In genomic region chr2:8122506-8122898, GRCh38 we compare ENCODE assay signal across 1 cellular context.
TF ChIP-seq lines count a peak whose summit lies in the region.

No MANE protein-coding gene starts in this region.

TF ChIP-seq in SK-N-SH, 30 proteins besides CTCF, POLR2A, EP300 and RAD21 (continued from another document):
- TF ChIP-seq, protein P1, sequence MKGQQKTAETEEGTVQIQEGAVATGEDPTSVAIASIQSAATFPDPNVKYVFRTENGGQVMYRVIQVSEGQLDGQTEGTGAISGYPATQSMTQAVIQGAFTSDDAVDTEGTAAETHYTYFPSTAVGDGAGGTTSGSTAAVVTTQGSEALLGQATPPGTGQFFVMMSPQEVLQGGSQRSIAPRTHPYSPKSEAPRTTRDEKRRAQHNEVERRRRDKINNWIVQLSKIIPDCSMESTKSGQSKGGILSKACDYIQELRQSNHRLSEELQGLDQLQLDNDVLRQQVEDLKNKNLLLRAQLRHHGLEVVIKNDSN (IDR thresholded peaks at IDR 0.05; ENCODE audit: borderline replicate concordance, low read depth): no peak
- TF ChIP-seq ELF1 (IDR thresholded peaks at IDR 0.05) (no peak), FOXM1 (IDR thresholded peaks at IDR 0.05; ENCODE audit: low read depth) (no peak), MEF2A (IDR thresholded peaks at IDR 0.05; ENCODE audit: borderline replicate concordance, low read depth) (no peak), JUND (IDR thresholded peaks at IDR 0.05) (no peak), RCOR1 (IDR thresholded peaks at IDR 0.05; ENCODE audit: low read length) (no peak), FOSL2 (IDR thresholded peaks at IDR 0.05; ENCODE audit: borderline replicate concordance, low read depth) (no peak), TEAD4 (IDR thresholded peaks at IDR 0.05; ENCODE audit: borderline replicate concordance, insufficient read depth) (no peak), FOXJ3 (CRISPR knock-in tag; IDR thresholded peaks at IDR 0.05) (no peak)
